8 cellular contexts compared by ENCODE assay signal in the genomic region with DNA sequence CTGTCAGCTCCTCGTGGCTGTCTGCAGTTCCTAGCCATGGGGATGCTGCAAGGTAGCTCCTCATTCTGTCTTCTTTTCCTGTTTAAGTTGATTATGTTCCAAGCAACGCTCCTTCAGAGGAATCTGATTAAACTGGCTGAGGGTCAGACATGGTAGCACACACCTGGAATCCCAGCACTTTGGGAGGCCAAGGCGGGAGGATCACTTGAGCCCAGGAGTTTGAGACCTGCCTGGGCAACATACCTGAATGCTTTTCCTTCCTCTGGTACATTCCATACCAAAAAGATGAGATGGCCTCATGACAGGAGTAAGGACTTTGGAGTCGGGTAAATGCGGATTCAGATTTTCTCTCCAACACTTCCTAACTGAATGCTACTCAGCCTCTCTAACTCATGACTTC.
"Had no signal": no experiment of that assay in that cellular context is flagged by ENCODE, and none has a peak within 500 bp of the region (broad histone marks: within the 10 kb centered on the region; RNA-seq: fewer than 3 reads in every experiment).

No MANE protein-coding gene starts in this region.

- H3K27ac Mint-ChIP-seq: GM23338, HFFc6, IgD-negative memory B cell had no signal

- H2AFZ ChIP-seq: GM23338 had no signal

- H3K9me3 Mint-ChIP-seq: GM23338, HFFc6, IgD-negative memory B cell had no signal

- H3K27me3 Mint-ChIP-seq: IgD-negative memory B cell had no signal

- H3K4me3 Mint-ChIP-seq: GM23338, HFFc6, IgD-negative memory B cell had no signal

- H3K4me1 Mint-ChIP-seq: GM23338 had no signal

- H3K36me3 ChIP-seq: HAP-1 had no signal

- DNase-seq: H7, HFFc6, KBM-7 had no signal

- ATAC-seq: GM23338, HCT116 had no signal

- H3K4me3 ChIP-seq: GM23338, HAP-1 had no signal

- H3K4me2 ChIP-seq: GM23338 had no signal

- H3K9me3 ChIP-seq: HAP-1 had no signal

- H3K27ac ChIP-seq: HL-60 had no signal
